26 cellular contexts compared by ENCODE assay signal in the genomic region with DNA sequence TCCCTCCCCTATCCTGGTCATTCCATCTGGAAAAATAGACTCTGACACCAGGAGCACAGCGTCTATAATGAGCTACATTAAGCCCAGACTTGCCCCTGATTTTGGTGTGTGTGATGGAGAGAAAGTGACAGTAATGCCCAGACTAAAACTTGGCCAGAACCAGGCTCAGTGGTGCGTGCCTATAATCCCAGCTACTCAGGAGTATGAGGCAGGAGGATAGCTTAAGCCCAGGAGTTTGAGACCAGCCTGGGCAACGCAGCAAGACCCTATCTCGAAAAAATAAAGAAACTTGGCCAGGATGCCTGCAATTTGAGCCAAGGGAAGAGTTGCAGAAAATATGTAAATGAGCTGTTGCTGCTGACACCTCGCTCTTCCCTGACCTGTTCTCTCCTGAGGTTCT. TPM values are rescaled to one million over a fixed set of nuclear protein-coding genes. Genes with fewer than 3 reads are reported as not detected.
DNase-seq lines count a peak whose midpoint lies in the region; ATAC-seq and TF ChIP-seq lines count a peak whose summit lies in the region.
"Had no signal": no experiment of that assay in that cellular context is flagged by ENCODE, and none has a peak within 500 bp of the region (broad histone marks: within the 10 kb centered on the region; RNA-seq: fewer than 3 reads in every experiment).

No MANE protein-coding gene starts in this region.

- peaks cover 98% of the 10 kb centered on the region for H3K4me1 Mint-ChIP-seq in brain

- H3K4me3 ChIP-seq in parathyroid adenoma (ENCODE audit: low read depth, low read length), result no peak overlapping the region
- H3K4me3 ChIP-seq: BLaER1 treated with 17β-estradiol and CSF1 and Interleukin-3, amounts not matched to agents 10 nM and 100 nM; GM12878 had no signal

- peak overlapping the region in 2 of 5 experiments; percentile 22 to 32 for H3K4me3 Mint-ChIP-seq in brain
- H3K4me3 Mint-ChIP-seq: CD4-positive, alpha-beta T cell had no signal

- H3K27ac ChIP-seq in parathyroid adenoma, result no peak overlapping the region
- H3K27ac ChIP-seq: BLaER1 treated with 17β-estradiol and CSF1 and Interleukin-3, amounts not matched to agents 10 nM and 100 nM had no signal

- TF ChIP-seq CTCF in brain (conservative IDR thresholded peaks at IDR 0.05) (no peak), parathyroid adenoma (IDR thresholded peaks at IDR 0.05) (no peak)

- peaks cover 11% of the 10 kb centered on the region for H3K4me1 ChIP-seq in parathyroid adenoma

- no peak overlapping the region for H3K4me2 ChIP-seq in parathyroid adenoma (ENCODE audit: low read length)
- H3K4me2 ChIP-seq: BLaER1 treated with 17β-estradiol and CSF1 and Interleukin-3, amounts not matched to agents 10 nM and 100 nM had no signal

- H3K36me3 Mint-ChIP-seq in brain, result no peaks in the 10 kb centered on the region

- H2AFZ ChIP-seq in parathyroid adenoma, result peak overlapping the region; percentile 28

- H3K27ac Mint-ChIP-seq in brain, result peak overlapping the region in 3 of 5 experiments; percentile 27 to 89 (median 67)
- H3K27ac Mint-ChIP-seq: CD4-positive, alpha-beta T cell had no signal

- DNase-seq in NCI-H82 (lab: John Stamatoyannopoulos, UW) (peak; percentile 37), NCI-H82 treated with DMSO at 0.1 percent for 48 hours (lab: John Stamatoyannopoulos, UW; ENCODE audit: unreplicated experiment) (no peak), NCI-H1694 treated with DMSO at 0.1 percent for 48 hours (lab: John Stamatoyannopoulos, UW) (peak; percentile 32), H4 (ENCODE audit: low spot score) (no peak), UCSD-AML1 (lab: John Stamatoyannopoulos, UW; ENCODE audit: unreplicated experiment) (no peak)
- DNase-seq: AML-193; CD4-positive, alpha-beta T cell; COR-L47; DMS79; EL; GDM1; KBM-7; MV-4-11; NCI-H1105; NCI-H146; NCI-H226; NCI-H526; RPMI8226; SHP77; T-helper 1 cell had no signal

- H3K36me3 ChIP-seq in parathyroid adenoma (ENCODE audit: control insufficient read depth, insufficient read depth, low read length), result no peaks in the 10 kb centered on the region
- H3K36me3 ChIP-seq: BLaER1 treated with 17β-estradiol and CSF1 and Interleukin-3, amounts not matched to agents 10 nM and 100 nM had no signal

- H3K79me2 ChIP-seq in parathyroid adenoma, result peaks cover 2% of the 10 kb centered on the region

- H3K9ac ChIP-seq in parathyroid adenoma, result no peak overlapping the region
- H3K9ac ChIP-seq: BLaER1 treated with 17β-estradiol and CSF1 and Interleukin-3, amounts not matched to agents 10 nM and 100 nM had no signal

- no peak for ATAC-seq in GM18520 (IDR thresholded peaks at IDR 0.05; ENCODE audit: unreplicated experiment)
- ATAC-seq: GM12878 had no signal

- no peaks in the 10 kb centered on the region for H3K9me3 ChIP-seq in parathyroid adenoma (ENCODE audit: control insufficient read depth, low read length)
- H3K9me3 ChIP-seq: BLaER1 treated with 17β-estradiol and CSF1 and Interleukin-3, amounts not matched to agents 10 nM and 100 nM had no signal

- peaks cover 77% of the 10 kb centered on the region for H3K27me3 Mint-ChIP-seq in brain
- H3K27me3 Mint-ChIP-seq: CD4-positive, alpha-beta T cell had no signal

- H3K27me3 ChIP-seq in parathyroid adenoma (ENCODE audit: control insufficient read depth, insufficient read depth, low read length), result no peaks in the 10 kb centered on the region
- H3K27me3 ChIP-seq: BLaER1 treated with 17β-estradiol and CSF1 and Interleukin-3, amounts not matched to agents 10 nM and 100 nM had no signal

- no peaks in the 10 kb centered on the region for H3K9me3 Mint-ChIP-seq in brain
- H3K9me3 Mint-ChIP-seq: CD4-positive, alpha-beta T cell had no signal

RNA-seq across cellular contexts. Expression of a gene that starts 15.9 kb away (rescaled TPM):
- 27.8 TPM for polyA plus RNA-seq in brain (ENCODE audit: insufficient read depth, low read depth, low replicate concordance)
- 1.2 and 3.4 TPM in 2 replicates for total RNA-seq in H4 (2014; rRNA removed; shearing (Covaris generic))
- total RNA-seq: SK-MEL-5 had no signal

Comparison
In these comparisons a context has a peak if more than half of its experiments do, and no peak if none do; other contexts are left out.
1. DNase-seq: peak in NCI-H82 (single experiment) and NCI-H1694 treated with DMSO at 0.1 percent for 48 hours (single experiment); none in NCI-H82 treated with DMSO at 0.1 percent for 48 hours (single experiment), H4 (single experiment) and UCSD-AML1 (single experiment).